ENCODE assay signal across 8 cellular contexts in genomic region chr16:84643180-84643583, GRCh38. TPM values are rescaled to one million over a fixed set of nuclear protein-coding genes. Genes with fewer than 3 reads are reported as not detected.
DNase-seq lines count a peak whose midpoint lies in the region; ATAC-seq and TF ChIP-seq lines count a peak whose summit lies in the region.

No MANE protein-coding gene starts in this region.

- ATAC-seq in esophagus mucosa (peak; percentile 75), omental fat pad (ENCODE audit: low FRiP score) (peak; percentile 88), HG02884 (IDR thresholded peaks at IDR 0.05; ENCODE audit: unreplicated experiment) (no peak), HG02588 (IDR thresholded peaks at IDR 0.05; ENCODE audit: unreplicated experiment) (no peak)

- no peak for TF ChIP-seq CTCF in omental fat pad (IDR thresholded peaks at IDR 0.05)

- DNase-seq in CD1c-positive myeloid dendritic cell (ENCODE audit: extremely low spot score) (peak; percentile 56), NCI-H2227 treated with DMSO at 0.1 percent for 48 hours (lab: John Stamatoyannopoulos, UW) (peak; percentile 24), omental fat pad (ENCODE audit: low spot score) (peak; percentile 31), GM19238 (ENCODE audit: insufficient read length, low spot score) (no peak), iPS-NIHi11 (ENCODE audit: low spot score) (no peak)

RNA-seq across cellular contexts. Expression of gene KLHL36, which starts 5.1 kb away (rescaled TPM):
- total RNA-seq in esophagus mucosa (26.3 TPM), omental fat pad (10 to 100 TPM; 60.0 to 72.2 (median 65.8) TPM)

RNA-seq across cellular contexts. Expression of gene COTL1, which starts 25.3 kb away (rescaled TPM):
- total RNA-seq in esophagus mucosa (16.3 TPM), omental fat pad (10 to 100 TPM; 55.3 to 95.1 (median 78.4) TPM)

RNA-seq across cellular contexts. Expression of gene USP10, which starts 56.6 kb away (rescaled TPM):
- total RNA-seq in esophagus mucosa (63.0 TPM), omental fat pad (10 to 100 TPM; 44.6 to 89.6 (median 55.9) TPM)

Comparison
In these comparisons a context has a peak if more than half of its experiments do, and no peak if none do; other contexts are left out.
1. DNase-seq: peak in CD1c-positive myeloid dendritic cell (single experiment), NCI-H2227 treated with DMSO at 0.1 percent for 48 hours (single experiment) and omental fat pad (single experiment); none in GM19238 (single experiment) and iPS-NIHi11 (single experiment).
2. ATAC-seq: peak in esophagus mucosa (single experiment) and omental fat pad (single experiment); none in HG02884 (single experiment) and HG02588 (single experiment).